In the genomic region with DNA sequence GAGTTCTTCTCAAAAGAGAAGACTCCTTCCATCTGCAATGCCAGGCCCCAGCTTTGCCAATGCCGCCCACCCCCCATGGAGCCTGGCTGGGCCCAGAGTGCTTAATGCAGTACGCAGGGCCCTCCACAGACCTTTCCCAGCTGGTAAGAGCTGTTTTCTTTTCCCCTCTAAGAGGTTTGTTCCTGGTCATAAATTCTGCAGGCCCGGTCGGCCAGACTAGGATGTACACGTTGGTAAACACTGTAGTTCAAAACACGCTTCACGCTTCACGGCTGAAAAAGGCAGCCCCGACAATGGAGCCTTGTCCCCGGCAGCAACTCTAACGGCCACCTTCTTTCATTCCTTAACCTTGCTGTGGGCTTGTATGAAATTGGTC, we compare ENCODE assay signal across 1 cellular context.
TF ChIP-seq lines count a peak whose summit lies in the region.

No MANE protein-coding gene starts in this region.

TF ChIP-seq in GM23338, 12 proteins besides CTCF, POLR2A, EP300 and RAD21 (continued from another document):
- TF ChIP-seq ZNF462 (CRISPR knock-in tag; IDR thresholded peaks at IDR 0.05), result no peak
- no peak for TF ChIP-seq STAT1 (IDR thresholded peaks at IDR 0.05; ENCODE audit: unreplicated experiment)
- no peak for TF ChIP-seq CREB1 (CRISPR knock-in tag; IDR thresholded peaks at IDR 0.05; ENCODE audit: low read depth)
- no peak for TF ChIP-seq EZH2phosphoT487 (IDR thresholded peaks at IDR 0.05; ENCODE audit: unreplicated experiment)
- TF ChIP-seq, protein P1, sequence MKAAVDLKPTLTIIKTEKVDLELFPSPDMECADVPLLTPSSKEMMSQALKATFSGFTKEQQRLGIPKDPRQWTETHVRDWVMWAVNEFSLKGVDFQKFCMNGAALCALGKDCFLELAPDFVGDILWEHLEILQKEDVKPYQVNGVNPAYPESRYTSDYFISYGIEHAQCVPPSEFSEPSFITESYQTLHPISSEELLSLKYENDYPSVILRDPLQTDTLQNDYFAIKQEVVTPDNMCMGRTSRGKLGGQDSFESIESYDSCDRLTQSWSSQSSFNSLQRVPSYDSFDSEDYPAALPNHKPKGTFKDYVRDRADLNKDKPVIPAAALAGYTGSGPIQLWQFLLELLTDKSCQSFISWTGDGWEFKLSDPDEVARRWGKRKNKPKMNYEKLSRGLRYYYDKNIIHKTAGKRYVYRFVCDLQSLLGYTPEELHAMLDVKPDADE (IDR thresholded peaks at IDR 0.05), result no peak
- no peak for TF ChIP-seq ZNF331 (CRISPR knock-in tag; IDR thresholded peaks at IDR 0.05; ENCODE audit: low read depth)
- no peak for TF ChIP-seq NANOG (IDR thresholded peaks at IDR 0.05; ENCODE audit: borderline replicate concordance)
- no peak for TF ChIP-seq JUNB (IDR thresholded peaks at IDR 0.05; ENCODE audit: unreplicated experiment)
- no peak for TF ChIP-seq ZNF114 (CRISPR knock-in tag; IDR thresholded peaks at IDR 0.05)
- no peak for TF ChIP-seq EZH2 (IDR thresholded peaks at IDR 0.05; ENCODE audit: low read depth, unreplicated experiment)
- TF ChIP-seq POLR2AphosphoS5 (IDR thresholded peaks at IDR 0.05; ENCODE audit: low read depth), result no peak
TF ChIP-seq in GM23338: peak in this region for 0.
